1 cellular context compared by ENCODE assay signal in the genomic region with DNA sequence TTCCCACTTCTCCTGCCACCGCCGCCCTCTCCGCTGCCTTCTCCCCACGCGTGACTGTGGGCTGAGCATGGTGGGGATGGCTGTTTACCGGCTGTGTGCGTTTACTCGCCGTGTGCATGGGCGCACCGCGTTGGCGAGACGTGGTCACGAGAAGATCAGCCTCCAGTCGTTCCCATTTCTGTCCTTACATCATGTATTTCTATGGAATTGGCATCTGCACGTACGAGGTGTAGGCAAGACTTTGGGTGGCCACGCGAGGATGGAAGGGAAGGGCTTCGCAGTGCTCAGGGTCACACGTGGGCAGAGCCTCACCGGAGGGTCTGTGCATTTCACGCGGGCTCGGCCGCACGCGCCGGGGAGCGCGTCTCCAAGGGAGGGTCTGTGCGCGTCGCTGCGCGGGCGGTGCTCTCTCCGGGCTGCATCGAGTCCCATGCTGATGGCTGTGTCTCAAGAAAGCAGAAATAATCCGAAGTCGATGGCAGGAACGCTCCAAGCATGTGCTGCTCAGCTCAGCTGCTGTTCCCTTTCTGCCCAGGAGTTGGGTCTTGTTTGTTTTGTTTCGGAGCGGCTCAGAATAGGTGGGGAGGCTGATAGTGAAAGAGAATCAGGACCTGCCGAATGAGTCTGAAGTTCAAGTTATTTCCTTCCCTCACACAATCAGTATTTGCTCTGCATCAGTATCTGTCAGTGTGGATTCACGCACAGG.
TF ChIP-seq lines count a peak whose summit lies in the region.

No MANE protein-coding gene starts in this region.

TF ChIP-seq in liver, 16 proteins besides CTCF, POLR2A, EP300 and RAD21 (continued from another document):
- TF ChIP-seq REST (IDR thresholded peaks at IDR 0.05) (no peak), FOXA2 (IDR thresholded peaks at IDR 0.05) (no peak), NR2F2 (IDR thresholded peaks at IDR 0.05) (no peak)
- TF ChIP-seq, protein P1, sequence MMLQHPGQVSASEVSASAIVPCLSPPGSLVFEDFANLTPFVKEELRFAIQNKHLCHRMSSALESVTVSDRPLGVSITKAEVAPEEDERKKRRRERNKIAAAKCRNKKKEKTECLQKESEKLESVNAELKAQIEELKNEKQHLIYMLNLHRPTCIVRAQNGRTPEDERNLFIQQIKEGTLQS (IDR thresholded peaks at IDR 0.05): no peak
- TF ChIP-seq, protein P2, sequence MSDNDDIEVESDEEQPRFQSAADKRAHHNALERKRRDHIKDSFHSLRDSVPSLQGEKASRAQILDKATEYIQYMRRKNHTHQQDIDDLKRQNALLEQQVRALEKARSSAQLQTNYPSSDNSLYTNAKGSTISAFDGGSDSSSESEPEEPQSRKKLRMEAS (IDR thresholded peaks at IDR 0.05): peak; percentile 54
